In genomic region chr11:62392944-62393628, GRCh38 we compare ENCODE assay signal across 10 cellular contexts. TPM values are rescaled to one million over a fixed set of nuclear protein-coding genes. Genes with fewer than 3 reads are reported as not detected.
DNase-seq lines count a peak whose midpoint lies in the region; ATAC-seq and TF ChIP-seq lines count a peak whose summit lies in the region.
"Had no signal": no experiment of that assay in that cellular context is flagged by ENCODE, and none has a peak within 500 bp of the region (broad histone marks: within the 10 kb centered on the region; RNA-seq: fewer than 3 reads in every experiment).

No MANE protein-coding gene starts in this region.

- no peaks in the 10 kb centered on the region for H3K9me3 Mint-ChIP-seq in CD4-positive, alpha-beta T cell

- CTCF ChIA-PET in CD4-positive, alpha-beta T cell (lab: Charles Lee), result interaction anchor here (0.6 to 1.4 kb wide), 4 partner anchors 9 to 240 kb away, joined by 3 to 4 read pairs (median 4); no protein-coding TSS in a partner anchor

- peak in 1 of 10 experiments; percentile 30 for DNase-seq in CD4-positive, alpha-beta T cell
- DNase-seq in GM13977 (ENCODE audit: low spot score), result peak; percentile 38
- DNase-seq in SW480 (ENCODE audit: low spot score), result peak; percentile 72
- DNase-seq in kidney epithelial cell (ENCODE audit: low read depth), result no peak
- no peak for DNase-seq in cortex of kidney (lab: John Stamatoyannopoulos, UW)
- no peak for DNase-seq in left ventricle myocardium inferior

- peak; percentile 77 for ATAC-seq in CD4-positive, alpha-beta T cell (ENCODE audit: poor library complexity)
- ATAC-seq in GM21576 (IDR thresholded peaks at IDR 0.05; ENCODE audit: unreplicated experiment) (no peak), HG02870 (IDR thresholded peaks at IDR 0.05; ENCODE audit: unreplicated experiment) (no peak)

- no peak overlapping the region for H3K27ac ChIP-seq in CD4-positive, alpha-beta T cell (ENCODE audit: low read depth, low read length)
- H3K27ac ChIP-seq in left ventricle myocardium inferior (replicated peaks), result no peak overlapping the region

- H3K27me3 ChIP-seq in CD4-positive, alpha-beta T cell (ENCODE audit: control insufficient read depth, insufficient read depth, low read length), result no peaks in the 10 kb centered on the region
- H3K27me3 ChIP-seq in kidney epithelial cell (ENCODE audit: control insufficient read depth, insufficient read depth, low read length), result no peaks in the 10 kb centered on the region
- H3K27me3 ChIP-seq in left ventricle myocardium inferior (ENCODE audit: low read depth), result no peaks in the 10 kb centered on the region

- no peaks in the 10 kb centered on the region for H3K9me3 ChIP-seq in CD4-positive, alpha-beta T cell (ENCODE audit: control insufficient read depth, low read length)
- no peaks in the 10 kb centered on the region for H3K9me3 ChIP-seq in left ventricle myocardium inferior (replicated peaks)

- peak overlapping the region; percentile 53 for H3K27ac Mint-ChIP-seq in CD4-positive, alpha-beta T cell

- H3K4me1 Mint-ChIP-seq in CD4-positive, alpha-beta T cell (ENCODE audit: low read depth), result peaks cover 12% of the 10 kb centered on the region

- intact Hi-C loops in CD4-positive, alpha-beta T cell (cut with DNase I, micrococcal nuclease), result loop anchor here in 1 of 2 experiments (1.0 to 10.0 kb wide), 2 partner anchors 13 to 492 kb away; partner anchors contain the start of gene SLC3A2
- intact Hi-C loops in left ventricle myocardium inferior (cut with micrococcal nuclease), result loop anchor here (10.0 kb wide), 1 partner anchor 152 kb away; the partner anchor contains the start of gene AHNAK

- POLR2A ChIA-PET in CD4-positive, alpha-beta T cell (lab: Charles Lee), result interaction anchor here (1.0 kb wide), 1 partner anchor 12 kb away, joined by 3 read pairs; no protein-coding TSS in a partner anchor

- H3K4me1 ChIP-seq in left ventricle myocardium inferior, result peaks cover 30% of the 10 kb centered on the region

- H3K4me3 Mint-ChIP-seq in CD4-positive, alpha-beta T cell, result no peak overlapping the region

- H3K27me3 Mint-ChIP-seq in CD4-positive, alpha-beta T cell, result no peaks in the 10 kb centered on the region

- in situ Hi-C loops in GM13977 (cut with MboI; ENCODE audit: low pct_unique_long_range_greater_than_20kb, low sequenced_read_pairs, unreplicated experiment), result no loop called here

- no peaks in the 10 kb centered on the region for H3K36me3 Mint-ChIP-seq in CD4-positive, alpha-beta T cell (ENCODE audit: low read depth)

- H3K4me3 ChIP-seq in kidney epithelial cell (ENCODE audit: low read depth, low read length), result no peak overlapping the region
- H3K4me3 ChIP-seq in left ventricle myocardium inferior, result no peak overlapping the region

- H3K36me3 ChIP-seq in kidney epithelial cell (ENCODE audit: control insufficient read depth, insufficient read depth, low read length) (no peaks in the 10 kb centered on the region), left ventricle myocardium inferior (no peaks in the 10 kb centered on the region)

- TF ChIP-seq CTCF in CD4-positive, alpha-beta T cell (IDR thresholded peaks at IDR 0.05), result peak; percentile 44
- TF ChIP-seq CTCF in GM13977 (IDR thresholded peaks at IDR 0.05; ENCODE audit: extremely low read depth, insufficient read depth, missing control alignments) (peak; percentile 39), kidney epithelial cell (IDR thresholded peaks at IDR 0.05; ENCODE audit: insufficient read depth, low read length, poor library complexity, severe bottlenecking) (peak; percentile 33), left ventricle myocardium inferior (IDR thresholded peaks at IDR 0.05; ENCODE audit: borderline replicate concordance) (no peak)

RNA-seq across cellular contexts. Expression of gene SCGB1A1, which starts 25.7 kb away (rescaled TPM):
- total RNA-seq in CD4-positive, alpha-beta T cell, result not detected
- total RNA-seq in kidney epithelial cell (not detected in 2 replicates), left ventricle myocardium inferior (not detected)
- total RNA-seq: pulmonary artery endothelial cell, temporal lobe had no signal

RNA-seq across cellular contexts. Expression of gene ASRGL1, which starts 55.8 kb away (rescaled TPM):
- total RNA-seq in CD4-positive, alpha-beta T cell, result under 1 TPM; 0.74 to 0.81 TPM
- total RNA-seq in kidney epithelial cell (20.3 and 21.7 TPM in 2 replicates), left ventricle myocardium inferior (4.6 TPM)

Comparison
In these comparisons a context has a peak if more than half of its experiments do, and no peak if none do; other contexts are left out.
1. DNase-seq: peak in GM13977 (single experiment) and SW480 (single experiment); none in kidney epithelial cell (single experiment), cortex of kidney (single experiment) and left ventricle myocardium inferior (single experiment).